ENCODE assay signal across 30 cellular contexts in genomic region chr17:45963258-45963657, GRCh38. TPM values are rescaled to one million over a fixed set of nuclear protein-coding genes. Genes with fewer than 3 reads are reported as not detected.
DNase-seq lines count a peak whose midpoint lies in the region; ATAC-seq, FAIRE-seq and TF ChIP-seq lines count a peak whose summit lies in the region.
"Had no signal": no experiment of that assay in that cellular context is flagged by ENCODE, and none has a peak within 500 bp of the region (broad histone marks: within the 10 kb centered on the region; RNA-seq: fewer than 3 reads in every experiment).

No MANE protein-coding gene starts in this region.

- ATAC-seq in GM18909 (IDR thresholded peaks at IDR 0.05; ENCODE audit: poor library complexity, unreplicated experiment): no peak
- ATAC-seq: GM12878 had no signal

- no peak overlapping the region for H2BK120ac ChIP-seq in neuronal stem cell (ENCODE audit: low read depth, low read length)

- no peak overlapping the region for H3K4me3 Mint-ChIP-seq in chondrocyte (ENCODE audit: unreplicated experiment)
- H3K4me3 Mint-ChIP-seq: CD14-positive monocyte; CD4-positive, alpha-beta memory T cell; CD4-positive, CD25-positive, alpha-beta regulatory T cell; CD8-positive, alpha-beta memory T cell had no signal

- H3K14ac ChIP-seq in neuronal stem cell (ENCODE audit: low read length): no peak overlapping the region

- peak; percentile 72 for FAIRE-seq in HTR-8/SVneo (lab: Jason Lieb, UNC)
- FAIRE-seq: A204.1, GM12878, GM12892, GM18507, GM19239 had no signal

- H3K9me3 ChIP-seq in neuronal stem cell (replicated peaks in 1 of 2; ENCODE audit: control insufficient read depth in 2 of 2, insufficient read depth in 1 of 2, low read depth in 1 of 2, low read length in 2 of 2): no peaks in the 10 kb centered on the region
- H3K9me3 ChIP-seq: BE2C, BLaER1 had no signal

- H3K27me3 ChIP-seq in neuronal stem cell (ENCODE audit: control insufficient read depth in 3 of 3, insufficient read depth in 3 of 3, low read depth in 1 of 3, low read length in 3 of 3): peaks cover 0 to 8% (median 0%) of the 10 kb centered on the region in 3 experiments
- H3K27me3 ChIP-seq: BE2C, BLaER1 had no signal

- no peak overlapping the region for H4K8ac ChIP-seq in neuronal stem cell (ENCODE audit: low read depth, low read length)

- H3K9me3 Mint-ChIP-seq in chondrocyte (ENCODE audit: low read depth): no peaks in the 10 kb centered on the region
- H3K9me3 Mint-ChIP-seq: CD14-positive monocyte; CD4-positive, alpha-beta memory T cell; CD4-positive, CD25-positive, alpha-beta regulatory T cell; CD8-positive, alpha-beta memory T cell had no signal

- H3K27ac ChIP-seq in neuronal stem cell (replicated peaks; ENCODE audit: low read length): no peak overlapping the region
- H3K27ac ChIP-seq: BLaER1 had no signal

- H2BK15ac ChIP-seq in neuronal stem cell (ENCODE audit: low read length): no peak overlapping the region

- DNase-seq in HTR-8/SVneo (ENCODE audit: insufficient read length, low spot score) (no peak), chondrocyte (ENCODE audit: low spot score) (peak; percentile 50), neuronal stem cell (ENCODE audit: low spot score) (no peak), NOMO-1 treated with dmso at 0.1 percent for 144 hours (lab: John Stamatoyannopoulos, UW; ENCODE audit: unreplicated experiment) (no peak)
- DNase-seq: 8988T; ACHN; CD4-positive, alpha-beta memory T cell; CD4-positive, CD25-positive, alpha-beta regulatory T cell; CD8-positive, alpha-beta memory T cell; COR-L47; DMS 273 treated with DMSO at 0.1 percent for 48 hours; DMS153; DMS53; DMS79; DND-41; EL; GDM1 had no signal

- H2BK5ac ChIP-seq in neuronal stem cell (ENCODE audit: low read length): no peak overlapping the region

- no peak overlapping the region for H2AK5ac ChIP-seq in neuronal stem cell (ENCODE audit: low read depth, low read length)

- no peak overlapping the region for H3K27ac Mint-ChIP-seq in chondrocyte (ENCODE audit: unreplicated experiment)
- H3K27ac Mint-ChIP-seq: CD14-positive monocyte; CD4-positive, CD25-positive, alpha-beta regulatory T cell; CD8-positive, alpha-beta memory T cell had no signal

- H3K36me3 ChIP-seq in neuronal stem cell (replicated peaks in 1 of 2; ENCODE audit: control insufficient read depth in 2 of 2, insufficient read depth in 2 of 2, low read length in 2 of 2): no peaks in the 10 kb centered on the region
- H3K36me3 ChIP-seq: BE2C, BLaER1 had no signal

- H3K4me1 Mint-ChIP-seq in chondrocyte (ENCODE audit: low read depth): no peaks in the 10 kb centered on the region
- H3K4me1 Mint-ChIP-seq: CD14-positive monocyte; CD4-positive, alpha-beta memory T cell; CD4-positive, CD25-positive, alpha-beta regulatory T cell; CD8-positive, alpha-beta memory T cell had no signal

- 100% methylated on average over 1 of the region's 5 CpGs; no CpG with 5 or more reads in 1 of the 2 donors for WGBS in neuronal stem cell (ENCODE audit: extremely low coverage in 2 of 2, insufficient read length in 2 of 2, insufficient replicate concordance in 1 of 2), 2 donors

- H3K4ac ChIP-seq in neuronal stem cell (ENCODE audit: low read length): no peak overlapping the region

- H3K23ac ChIP-seq in neuronal stem cell (ENCODE audit: low read depth, low read length, poor library complexity): peak overlapping the region; percentile 22

- no peaks in the 10 kb centered on the region for H3K4me1 ChIP-seq in neuronal stem cell (ENCODE audit: control insufficient read depth in 2 of 2, insufficient read depth in 1 of 2, low read depth in 1 of 2, low read length in 2 of 2)
- H3K4me1 ChIP-seq: BLaER1 had no signal

- no peak overlapping the region for H3K9ac ChIP-seq in neuronal stem cell (ENCODE audit: low read depth, low read length, poor library complexity)
- H3K9ac ChIP-seq: BLaER1 had no signal

- H3K4me3 ChIP-seq in neuronal stem cell (ENCODE audit: low read length in 2 of 2): peak overlapping the region in 1 of 2 donors; percentile 31
- H3K4me3 ChIP-seq: BLaER1, GM12878 had no signal

- H2AFZ ChIP-seq in neuronal stem cell (ENCODE audit: low read length): no peak overlapping the region

- H2BK12ac ChIP-seq in neuronal stem cell (ENCODE audit: low read length): no peak overlapping the region

- no peak overlapping the region for H3K4me2 ChIP-seq in neuronal stem cell (ENCODE audit: insufficient read depth, low read length, poor library complexity, severe bottlenecking)
- H3K4me2 ChIP-seq: BLaER1 had no signal

- no peak overlapping the region for H3K18ac ChIP-seq in neuronal stem cell (ENCODE audit: low read length)

- no peak overlapping the region for H4K91ac ChIP-seq in neuronal stem cell (ENCODE audit: low read depth, low read length, poor library complexity)

- peaks cover 21% of the 10 kb centered on the region for H3K27me3 Mint-ChIP-seq in chondrocyte (ENCODE audit: low read depth)

- H3K79me1 ChIP-seq in neuronal stem cell (ENCODE audit: low read depth, low read length): no peaks in the 10 kb centered on the region

- H3K36me3 Mint-ChIP-seq in chondrocyte (ENCODE audit: low read depth): peaks cover 2% of the 10 kb centered on the region
- H3K36me3 Mint-ChIP-seq: CD14-positive monocyte; CD4-positive, CD25-positive, alpha-beta regulatory T cell had no signal

- TF ChIP-seq CTCF in chondrocyte (IDR thresholded peaks at IDR 0.05): no peak

RNA-seq across cellular contexts. Expression of gene STH, which starts 35.8 kb away (rescaled TPM):
- not detected in 3 replicates for total RNA-seq in chondrocyte
- not detected for polyA plus RNA-seq in neuronal stem cell (2013, experiment 1 of 2)
- polyA plus RNA-seq in neuronal stem cell (2013, experiment 2 of 2): not detected
- total RNA-seq: A673; CD4-positive, alpha-beta memory T cell; CD4-positive, CD25-positive, alpha-beta regulatory T cell; CD8-positive, alpha-beta memory T cell; Daoy; G401; GM12878 had no signal
- polyA plus RNA-seq: AG04450; CD14-positive monocyte; CD4-positive, alpha-beta memory T cell; CD4-positive, CD25-positive, alpha-beta regulatory T cell; CD8-positive, alpha-beta memory T cell; GM12878 had no signal
